Comparison of ENCODE assay signal across 1 cellular context in genomic region chr1:173355281-173356031, GRCh38.
TF ChIP-seq lines count a peak whose summit lies in the region.

No MANE protein-coding gene starts in this region.

TF ChIP-seq in GM12878, 131 proteins besides CTCF, POLR2A, EP300 and RAD21 (continued from another document):
- TF ChIP-seq SMC3 (IDR thresholded peaks at IDR 0.05; ENCODE audit: borderline replicate concordance, low read length) (0 out of 2 replicates have a peak, but pooled peaks have one; percentile 1), BHLHE40 (IDR thresholded peaks at IDR 0.05; ENCODE audit: borderline replicate concordance in 1 of 2, low read depth in 2 of 2, low read length in 1 of 2) (peak in 1 of 2 experiments; percentile 10; a peak in 1 of 4 replicates), BRCA1 (IDR thresholded peaks at IDR 0.05; ENCODE audit: low read depth, low read length) (no peak), JUNB (IDR thresholded peaks at IDR 0.05) (peak; percentile 64), GATAD2B (conservative IDR thresholded peaks at IDR 0.05; ENCODE audit: low read depth) (0 out of 2 replicates have a peak, but pooled peaks have one; percentile 39), DPF2 (IDR thresholded peaks at IDR 0.05) (peak; percentile 85), ETV6 (conservative IDR thresholded peaks at IDR 0.05 in 1 of 2, IDR thresholded peaks at IDR 0.05 in 1 of 2; ENCODE audit: borderline replicate concordance in 1 of 2, low read depth in 1 of 2) (peak in 1 of 2 experiments; percentile 46; a peak in 1 of 4 replicates), TARDBP (IDR thresholded peaks at IDR 0.05; ENCODE audit: borderline replicate concordance) (no peak), SRF (IDR thresholded peaks at IDR 0.05; ENCODE audit: low read depth in 2 of 2, low read length in 2 of 2) (peak in 1 of 2 experiments; percentile 93; a peak in 3 of 4 replicates), FOS (IDR thresholded peaks at IDR 0.05; ENCODE audit: borderline replicate concordance, extremely low read depth, insufficient read length) (no peak), RCOR1 (conservative IDR thresholded peaks at IDR 0.05; ENCODE audit: low read depth, low read length) (no peak), ATF7 (IDR thresholded peaks at IDR 0.05; ENCODE audit: low read depth) (peak; percentile 71), NFXL1 (IDR thresholded peaks at IDR 0.05; ENCODE audit: borderline replicate concordance) (no peak), BMI1 (IDR thresholded peaks at IDR 0.05; ENCODE audit: borderline replicate concordance) (peak; percentile 39; the same call in 1 of the 2 replicates), GABPA (IDR thresholded peaks at IDR 0.05; ENCODE audit: low read depth) (0 out of 2 replicates have a peak, but pooled peaks have one; percentile 28)
- TF ChIP-seq, protein P1, sequence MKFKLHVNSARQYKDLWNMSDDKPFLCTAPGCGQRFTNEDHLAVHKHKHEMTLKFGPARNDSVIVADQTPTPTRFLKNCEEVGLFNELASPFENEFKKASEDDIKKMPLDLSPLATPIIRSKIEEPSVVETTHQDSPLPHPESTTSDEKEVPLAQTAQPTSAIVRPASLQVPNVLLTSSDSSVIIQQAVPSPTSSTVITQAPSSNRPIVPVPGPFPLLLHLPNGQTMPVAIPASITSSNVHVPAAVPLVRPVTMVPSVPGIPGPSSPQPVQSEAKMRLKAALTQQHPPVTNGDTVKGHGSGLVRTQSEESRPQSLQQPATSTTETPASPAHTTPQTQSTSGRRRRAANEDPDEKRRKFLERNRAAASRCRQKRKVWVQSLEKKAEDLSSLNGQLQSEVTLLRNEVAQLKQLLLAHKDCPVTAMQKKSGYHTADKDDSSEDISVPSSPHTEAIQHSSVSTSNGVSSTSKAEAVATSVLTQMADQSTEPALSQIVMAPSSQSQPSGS (IDR thresholded peaks at IDR 0.05; ENCODE audit: low read length): peak; percentile 69; the same call in 1 of the 2 replicates
